In the genomic region with DNA sequence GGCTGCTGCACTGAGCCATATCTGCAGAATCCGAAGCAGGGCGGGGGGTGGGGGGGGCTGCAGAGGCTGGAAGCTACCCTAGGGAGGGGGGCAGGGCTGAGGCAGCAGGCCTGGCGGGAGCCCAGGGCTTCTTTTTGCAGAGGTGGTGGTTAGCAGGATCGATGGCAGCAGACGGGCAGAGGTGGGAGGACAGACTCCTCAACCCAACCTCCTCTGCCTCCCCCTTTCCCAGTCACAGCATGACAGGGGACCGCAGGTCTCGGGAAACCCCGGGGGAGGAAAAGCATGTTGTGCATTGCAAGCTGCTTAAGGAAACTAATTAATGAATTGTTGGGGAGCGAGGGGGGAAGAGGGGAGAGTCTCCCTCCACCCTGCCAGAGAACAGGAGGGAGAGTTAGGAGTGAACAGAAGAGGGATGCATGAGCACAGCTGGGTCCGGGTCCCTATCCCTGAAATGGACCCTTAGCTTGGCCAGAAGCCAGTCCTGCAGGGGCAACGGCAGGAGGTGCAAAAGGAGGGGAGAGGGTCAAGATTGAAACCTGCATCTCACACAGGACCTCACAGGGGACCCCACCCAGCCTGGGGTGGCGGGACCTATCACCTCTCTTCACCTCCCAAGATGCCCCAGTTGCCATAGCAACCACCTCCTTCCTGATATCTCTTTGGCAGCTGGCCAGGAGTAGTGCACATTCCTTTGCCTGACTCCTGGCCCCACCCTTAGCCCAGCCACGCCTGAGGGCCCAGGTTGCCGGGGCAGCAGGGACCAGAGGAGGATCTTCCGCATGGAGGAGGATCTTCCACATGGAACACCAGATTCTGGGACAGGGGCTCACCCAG, we compare ENCODE assay signal across 8 cellular contexts. TPM values are rescaled to one million over a fixed set of nuclear protein-coding genes. Genes with fewer than 3 reads are reported as not detected.
DNase-seq lines count a peak whose midpoint lies in the region; ATAC-seq and TF ChIP-seq lines count a peak whose summit lies in the region.
"Had no signal": no experiment of that assay in that cellular context is flagged by ENCODE, and none has a peak within 500 bp of the region (broad histone marks: within the 10 kb centered on the region; RNA-seq: fewer than 3 reads in every experiment).

No MANE protein-coding gene starts in this region.

- H3K4me1 Mint-ChIP-seq in activated CD4-positive, alpha-beta T cell treated with anti-CD3 and anti-CD28 coated beads, Interleukin-2, amount 10 ng/mL, durations not matched to agents 7 days and 5 days: peaks cover 42% of the 10 kb centered on the region

- H3K4me1 ChIP-seq in osteoblast (ENCODE audit: insufficient read depth, low read length) (peaks cover 2% of the 10 kb centered on the region), mesenchymal stem cell (ENCODE audit: control insufficient read depth, insufficient read depth, low read depth, low read length) (peaks cover 34% of the 10 kb centered on the region)

- no peak overlapping the region for H2AFZ ChIP-seq in osteoblast (ENCODE audit: low read length)
- H2AFZ ChIP-seq in mesenchymal stem cell (ENCODE audit: low read depth, low read length): no peak overlapping the region

- H3K4me3 ChIP-seq in osteoblast (ENCODE audit: insufficient read depth, low read length): no peak overlapping the region
- no peak overlapping the region for H3K4me3 ChIP-seq in mesenchymal stem cell (ENCODE audit: insufficient read depth in 1 of 2, low read depth in 1 of 2, low read length in 2 of 2)

- no peaks in the 10 kb centered on the region for H3K9me3 ChIP-seq in osteoblast (ENCODE audit: low read depth, low read length)
- no peaks in the 10 kb centered on the region for H3K9me3 ChIP-seq in mesenchymal stem cell (ENCODE audit: control insufficient read depth, low read length)

- H3K9me3 Mint-ChIP-seq in activated CD4-positive, alpha-beta T cell treated with anti-CD3 and anti-CD28 coated beads, Interleukin-2, amount 10 ng/mL, durations not matched to agents 7 days and 5 days: no peaks in the 10 kb centered on the region

- no peak overlapping the region for H3K4ac ChIP-seq in mesenchymal stem cell (ENCODE audit: low read depth in 1 of 2, low read length in 2 of 2)

- no peak overlapping the region for H3K18ac ChIP-seq in mesenchymal stem cell (ENCODE audit: low read depth in 1 of 2, low read length in 2 of 2)

- 20% methylated on average over 10 of the region's 15 CpGs for WGBS in mesenchymal stem cell

- no peaks in the 10 kb centered on the region for H4K20me1 ChIP-seq in osteoblast (ENCODE audit: insufficient read depth, low read length)

- no peak overlapping the region for H2AK5ac ChIP-seq in mesenchymal stem cell (ENCODE audit: low read length, severe bottlenecking)

- H2BK12ac ChIP-seq in mesenchymal stem cell (ENCODE audit: low read length in 2 of 2): no peak overlapping the region

- no peak overlapping the region for H4K91ac ChIP-seq in mesenchymal stem cell (ENCODE audit: low read length)

- no peak overlapping the region for H2BK15ac ChIP-seq in mesenchymal stem cell (ENCODE audit: low read depth, poor library complexity, severe bottlenecking)

- no peak overlapping the region for H2BK120ac ChIP-seq in mesenchymal stem cell (ENCODE audit: low read depth, low read length)

- H3K4me3 Mint-ChIP-seq in activated CD4-positive, alpha-beta T cell treated with anti-CD3 and anti-CD28 coated beads, Interleukin-2, amount 10 ng/mL, durations not matched to agents 7 days and 5 days: no peak overlapping the region

- no peak overlapping the region for H2BK5ac ChIP-seq in mesenchymal stem cell (ENCODE audit: low read depth, low read length, poor library complexity, severe bottlenecking)

- POLR2A ChIA-PET in activated CD4-positive, alpha-beta T cell treated with anti-CD3 and anti-CD28 coated beads, Interleukin-2, amount 10 ng/mL, durations not matched to agents 7 days and 5 days (lab: Charles Lee): no interaction called here

- peak; percentile 28 for DNase-seq in activated CD4-positive, alpha-beta T cell treated with anti-CD3 and anti-CD28 coated beads, Interleukin-2, amount 10 ng/mL, durations not matched to agents 7 days and 5 days
- no peak for DNase-seq in activated CD4-positive, alpha-beta T cell treated with anti-CD3 and anti-CD28 coated beads, Interleukin-2, amount 50 U/mL, for 1 hour
- peak; percentile 26 for DNase-seq in T-helper 22 cell (ENCODE audit: low read depth)
- peak; percentile 73 for DNase-seq in osteoblast (ENCODE audit: insufficient read length, low spot score, missing footprints)
- DNase-seq in mesenchymal stem cell: no peak
- DNase-seq: COR-L47, NCI-H510A treated with DMSO at 0.1 percent for 48 hours had no signal

- H3K27me3 ChIP-seq in osteoblast (ENCODE audit: insufficient read depth, low read length) (peaks cover 9% of the 10 kb centered on the region), mesenchymal stem cell (ENCODE audit: control insufficient read depth in 1 of 2, insufficient read depth in 1 of 2, low read length in 2 of 2) (peaks cover 4 to 42% of the 10 kb centered on the region in 2 experiments)

- TF ChIP-seq CTCF in osteoblast (IDR thresholded peaks at IDR 0.05; ENCODE audit: extremely low read depth, low read depth, low read length): no peak

- H3K36me3 Mint-ChIP-seq in activated CD4-positive, alpha-beta T cell treated with anti-CD3 and anti-CD28 coated beads, Interleukin-2, amount 10 ng/mL, durations not matched to agents 7 days and 5 days (ENCODE audit: low read depth): peaks cover 8% of the 10 kb centered on the region

- CTCF ChIA-PET in activated CD4-positive, alpha-beta T cell treated with anti-CD3 and anti-CD28 coated beads, Interleukin-2, amount 10 ng/mL, durations not matched to agents 7 days and 5 days (lab: Charles Lee): interaction anchor here (1.1 to 1.2 kb wide), 2 partner anchors 9 to 125 kb away, joined by 3 read pairs; no protein-coding TSS in a partner anchor

- H3K14ac ChIP-seq in mesenchymal stem cell (ENCODE audit: low read length in 2 of 2): no peak overlapping the region

- no peak for ATAC-seq in HG03280 (IDR thresholded peaks at IDR 0.05; ENCODE audit: unreplicated experiment)

- H3K27me3 Mint-ChIP-seq in activated CD4-positive, alpha-beta T cell treated with anti-CD3 and anti-CD28 coated beads, Interleukin-2, amount 10 ng/mL, durations not matched to agents 7 days and 5 days: peaks cover 10% of the 10 kb centered on the region

- H4K8ac ChIP-seq in mesenchymal stem cell (ENCODE audit: low read length): no peak overlapping the region

- peak overlapping the region; percentile 9 for H3K27ac Mint-ChIP-seq in activated CD4-positive, alpha-beta T cell treated with anti-CD3 and anti-CD28 coated beads, Interleukin-2, amount 10 ng/mL, durations not matched to agents 7 days and 5 days

- H3K23ac ChIP-seq in mesenchymal stem cell (ENCODE audit: low read length in 2 of 2): no peak overlapping the region

- H3K9ac ChIP-seq in mesenchymal stem cell (ENCODE audit: low read length): no peak overlapping the region

- H3K27ac ChIP-seq in osteoblast (ENCODE audit: low read depth, low read length) (no peak overlapping the region), mesenchymal stem cell (ENCODE audit: low read length, poor library complexity, severe bottlenecking) (no peak overlapping the region)

- H3K4me2 ChIP-seq in osteoblast (ENCODE audit: insufficient read depth, low read length): no peak overlapping the region
- no peak overlapping the region for H3K4me2 ChIP-seq in mesenchymal stem cell (ENCODE audit: low read length, poor library complexity, severe bottlenecking)

- H3K79me2 ChIP-seq in osteoblast (ENCODE audit: insufficient read depth, low read length): no peaks in the 10 kb centered on the region

- H3K36me3 ChIP-seq in osteoblast (ENCODE audit: insufficient read depth, low read length) (no peaks in the 10 kb centered on the region), mesenchymal stem cell (ENCODE audit: control insufficient read depth in 1 of 2, insufficient read depth in 2 of 2, low read depth in 1 of 2, low read length in 2 of 2) (no peaks in the 10 kb centered on the region)

- no peaks in the 10 kb centered on the region for H3K79me1 ChIP-seq in mesenchymal stem cell (replicated peaks; ENCODE audit: low read length, poor library complexity, severe bottlenecking)

RNA-seq across cellular contexts. Expression of a gene that starts 1.8 kb away (rescaled TPM):
- total RNA-seq in activated CD4-positive, alpha-beta T cell treated with anti-CD3 and anti-CD28 coated beads, Interleukin-2, amount 10 ng/mL, durations not matched to agents 7 days and 5 days: 1 to 10 TPM; 4.5 to 5.0 TPM
- total RNA-seq in osteoblast: not detected in 2 replicates
- 0.07 TPM for polyA plus RNA-seq in mesenchymal stem cell (2013, experiment 1 of 2)
- polyA plus RNA-seq in mesenchymal stem cell (2013, experiment 2 of 2): not detected

RNA-seq across cellular contexts. Expression of a gene that starts 6.2 kb away (rescaled TPM):
- 1 to 10 TPM; 1.0 to 1.8 TPM for total RNA-seq in activated CD4-positive, alpha-beta T cell treated with anti-CD3 and anti-CD28 coated beads, Interleukin-2, amount 10 ng/mL, durations not matched to agents 7 days and 5 days
- total RNA-seq in osteoblast: not detected in 2 replicates
- 0.33 TPM for polyA plus RNA-seq in mesenchymal stem cell (2013, experiment 1 of 2)
- polyA plus RNA-seq in mesenchymal stem cell (2013, experiment 2 of 2): 0.33 TPM

RNA-seq across cellular contexts. Expression of a gene that starts 9.7 kb away (rescaled TPM):
- total RNA-seq in activated CD4-positive, alpha-beta T cell treated with anti-CD3 and anti-CD28 coated beads, Interleukin-2, amount 10 ng/mL, durations not matched to agents 7 days and 5 days: 100 to 1,000 TPM; 455 to 524 TPM
- 29.0 and 32.4 TPM in 2 replicates for total RNA-seq in osteoblast
- polyA plus RNA-seq in mesenchymal stem cell (2013, experiment 1 of 2): 248 TPM
- polyA plus RNA-seq in mesenchymal stem cell (2013, experiment 2 of 2): 237 TPM

RNA-seq across cellular contexts. Expression of a gene that starts 10.0 kb away (rescaled TPM):
- total RNA-seq in activated CD4-positive, alpha-beta T cell treated with anti-CD3 and anti-CD28 coated beads, Interleukin-2, amount 10 ng/mL, durations not matched to agents 7 days and 5 days: under 1 TPM; 0.37 to 0.40 TPM
- total RNA-seq in osteoblast: 0.59 and 0.72 TPM in 2 replicates
- 0.15 TPM for polyA plus RNA-seq in mesenchymal stem cell (2013, experiment 1 of 2)
- 0.11 TPM for polyA plus RNA-seq in mesenchymal stem cell (2013, experiment 2 of 2)

RNA-seq across cellular contexts. Expression of a gene that starts 29.2 kb away (rescaled TPM):
- not detected for total RNA-seq in activated CD4-positive, alpha-beta T cell treated with anti-CD3 and anti-CD28 coated beads, Interleukin-2, amount 10 ng/mL, durations not matched to agents 7 days and 5 days
- not detected in 2 replicates for total RNA-seq in osteoblast
- polyA plus RNA-seq in mesenchymal stem cell (2013, experiment 1 of 2): not detected
- not detected for polyA plus RNA-seq in mesenchymal stem cell (2013, experiment 2 of 2)

Comparison
In these comparisons a context has a peak if more than half of its experiments do, and no peak if none do; other contexts are left out.
1. DNase-seq: peak in activated CD4-positive, alpha-beta T cell treated with anti-CD3 and anti-CD28 coated beads, Interleukin-2, amount 10 ng/mL, durations not matched to agents 7 days and 5 days (single experiment), T-helper 22 cell (single experiment) and osteoblast (single experiment); none in activated CD4-positive, alpha-beta T cell treated with anti-CD3 and anti-CD28 coated beads, Interleukin-2, amount 50 U/mL, for 1 hour (single experiment) and mesenchymal stem cell (single experiment).
2. RNA of a gene that starts 9.7 kb away (total RNA-seq): 455 to 524 TPM in activated CD4-positive, alpha-beta T cell treated with anti-CD3 and anti-CD28 coated beads, Interleukin-2, amount 10 ng/mL, durations not matched to agents 7 days and 5 days; 29.0 to 32.4 TPM in osteoblast; every median in the first group is over 10 times any median in the second.